21 cellular contexts compared by ENCODE assay signal in genomic region chr6:53230775-53231467, GRCh38.
DNase-seq lines count a peak whose midpoint lies in the region; ATAC-seq and TF ChIP-seq lines count a peak whose summit lies in the region.
"Had no signal": no experiment of that assay in that cellular context is flagged by ENCODE, and none has a peak within 500 bp of the region (broad histone marks: within the 10 kb centered on the region; RNA-seq: fewer than 3 reads in every experiment).

No MANE protein-coding gene starts in this region.

- peak overlapping the region in 1 of 2 donors; percentile 80 for H3K27ac Mint-ChIP-seq in natural killer cell treated with Interleukin-12 subunit alpha and Interleukin-12 subunit beta and Interleukin-15 and Interleukin-18, amount 100 ng/mL, for 72 hours
- H3K27ac Mint-ChIP-seq in natural killer cell (no peak overlapping the region), memory B cell (peak overlapping the region; percentile 90)
- no peak overlapping the region for H3K27ac Mint-ChIP-seq in CD8-positive, alpha-beta memory T cell

- POLR2A ChIA-PET in CD8-positive, alpha-beta memory T cell (lab: Charles Lee), result interaction anchor here (0.6 kb wide), 1 partner anchor 399 kb away, joined by 3 read pairs; no protein-coding TSS in a partner anchor

- CTCF ChIA-PET in CD8-positive, alpha-beta memory T cell (lab: Charles Lee), result interaction anchor here (1.2 kb wide), 1 partner anchor 43 kb away, joined by 3 read pairs; no protein-coding TSS in a partner anchor

- H3K27me3 ChIP-seq in SJCRH30, result no peaks in the 10 kb centered on the region
- no peaks in the 10 kb centered on the region for H3K27me3 ChIP-seq in CD8-positive, alpha-beta memory T cell (ENCODE audit: insufficient read depth, low read length, poor library complexity, severe bottlenecking)
- no peaks in the 10 kb centered on the region for H3K27me3 ChIP-seq in effector memory CD4-positive, alpha-beta T cell (replicated peaks; ENCODE audit: control insufficient read depth, insufficient read depth, low read length, poor library complexity, severe bottlenecking)
- H3K27me3 ChIP-seq: gastroesophageal sphincter, stomach had no signal

- intact Hi-C loops in natural killer cell (cut with micrococcal nuclease), result no loop called here

- peaks cover 4% of the 10 kb centered on the region for H3K36me3 Mint-ChIP-seq in natural killer cell treated with Interleukin-12 subunit alpha and Interleukin-12 subunit beta and Interleukin-15 and Interleukin-18, amount 100 ng/mL, for 72 hours
- H3K36me3 Mint-ChIP-seq in natural killer cell, result no peaks in the 10 kb centered on the region
- H3K36me3 Mint-ChIP-seq in memory B cell, result peaks cover 4% of the 10 kb centered on the region
- no peaks in the 10 kb centered on the region for H3K36me3 Mint-ChIP-seq in CD8-positive, alpha-beta memory T cell
- H3K36me3 Mint-ChIP-seq: activated naive CD8-positive, alpha-beta T cell had no signal

- peaks cover 0 to 25% of the 10 kb centered on the region in 2 donors for H3K4me1 Mint-ChIP-seq in natural killer cell treated with Interleukin-12 subunit alpha and Interleukin-12 subunit beta and Interleukin-15 and Interleukin-18, amount 100 ng/mL, for 72 hours (ENCODE audit: low read depth in 2 of 2)
- no peaks in the 10 kb centered on the region for H3K4me1 Mint-ChIP-seq in natural killer cell
- peaks cover 40% of the 10 kb centered on the region for H3K4me1 Mint-ChIP-seq in memory B cell
- H3K4me1 Mint-ChIP-seq in CD8-positive, alpha-beta memory T cell, result peaks cover 13 to 28% (median 26%) of the 10 kb centered on the region in 3 donors

- H3K36me3 ChIP-seq in SJCRH30, result no peaks in the 10 kb centered on the region
- H3K36me3 ChIP-seq in CD8-positive, alpha-beta memory T cell (ENCODE audit: insufficient read depth, low read length), result no peaks in the 10 kb centered on the region
- H3K36me3 ChIP-seq in effector memory CD4-positive, alpha-beta T cell (ENCODE audit: control insufficient read depth, insufficient read depth, low read length), result no peaks in the 10 kb centered on the region
- H3K36me3 ChIP-seq: gastroesophageal sphincter, lower lobe of right lung, stomach had no signal

- TF ChIP-seq CTCF in natural killer cell (IDR thresholded peaks at IDR 0.05), result no peak

- no peak for DNase-seq in natural killer cell treated with Interleukin-12 subunit alpha and Interleukin-12 subunit beta and Interleukin-15 and Interleukin-18, amount 100 ng/mL, for 72 hours (ENCODE audit: low spot score)
- no peak for DNase-seq in natural killer cell
- peak; percentile 58 to 76 for DNase-seq in SJCRH30
- DNase-seq in memory B cell (ENCODE audit: low spot score in 2 of 2), result no peak
- DNase-seq in CD8-positive, alpha-beta memory T cell, result no peak
- DNase-seq in effector memory CD4-positive, alpha-beta T cell, result no peak
- DNase-seq in hypothalamus (lab: John Stamatoyannopoulos, UW), result no peak
- DNase-seq: activated CD4-positive, alpha-beta T cell treated with anti-CD3 and anti-CD28 coated beads for 48 hours; aorta; DMS153; lower lobe of right lung; NCI-H1436 treated with DMSO at 0.1 percent for 48 hours; NCI-H345; NCI-H748 treated with DMSO at 0.1 percent for 48 hours; stomach; SW 1271; T1000 had no signal

- peak overlapping the region; percentile 59 for H3K4me3 Mint-ChIP-seq in natural killer cell treated with Interleukin-12 subunit alpha and Interleukin-12 subunit beta and Interleukin-15 and Interleukin-18, amount 100 ng/mL, for 72 hours
- H3K4me3 Mint-ChIP-seq in natural killer cell (no peak overlapping the region), memory B cell (peak overlapping the region; percentile 65)
- no peak overlapping the region for H3K4me3 Mint-ChIP-seq in CD8-positive, alpha-beta memory T cell
- H3K4me3 Mint-ChIP-seq: activated naive CD8-positive, alpha-beta T cell had no signal

- H3K27ac ChIP-seq in SJCRH30, result peak overlapping the region; percentile 43
- no peak overlapping the region for H3K27ac ChIP-seq in CD8-positive, alpha-beta memory T cell (ENCODE audit: low read depth, low read length)
- no peak overlapping the region for H3K27ac ChIP-seq in effector memory CD4-positive, alpha-beta T cell (ENCODE audit: insufficient read depth, low read length, poor library complexity, severe bottlenecking)
- H3K27ac ChIP-seq: gastroesophageal sphincter, lower lobe of right lung, stomach, VCaP had no signal

- H3K9me3 Mint-ChIP-seq in natural killer cell treated with Interleukin-12 subunit alpha and Interleukin-12 subunit beta and Interleukin-15 and Interleukin-18, amount 100 ng/mL, for 72 hours, result no peaks in the 10 kb centered on the region
- no peaks in the 10 kb centered on the region for H3K9me3 Mint-ChIP-seq in natural killer cell
- H3K9me3 Mint-ChIP-seq in memory B cell, result no peaks in the 10 kb centered on the region
- no peaks in the 10 kb centered on the region for H3K9me3 Mint-ChIP-seq in CD8-positive, alpha-beta memory T cell

- no peaks in the 10 kb centered on the region for H3K9me3 ChIP-seq in SJCRH30 (replicated peaks)
- no peaks in the 10 kb centered on the region for H3K9me3 ChIP-seq in CD8-positive, alpha-beta memory T cell (ENCODE audit: low read length)
- H3K9me3 ChIP-seq in effector memory CD4-positive, alpha-beta T cell (ENCODE audit: control insufficient read depth, low read length), result no peaks in the 10 kb centered on the region
- H3K9me3 ChIP-seq: gastroesophageal sphincter, lower lobe of right lung, stomach had no signal

- H3K4me3 ChIP-seq in SJCRH30, result no peak overlapping the region
- H3K4me3 ChIP-seq in CD8-positive, alpha-beta memory T cell (ENCODE audit: low read length), result no peak overlapping the region
- no peak overlapping the region for H3K4me3 ChIP-seq in effector memory CD4-positive, alpha-beta T cell (ENCODE audit: insufficient read depth, low read depth, low read length, poor library complexity, severe bottlenecking)
- H3K4me3 ChIP-seq: gastroesophageal sphincter, lower lobe of right lung, stomach had no signal

- no peaks in the 10 kb centered on the region for H3K4me1 ChIP-seq in SJCRH30
- no peaks in the 10 kb centered on the region for H3K4me1 ChIP-seq in CD8-positive, alpha-beta memory T cell (ENCODE audit: insufficient read depth, low read length)
- H3K4me1 ChIP-seq in effector memory CD4-positive, alpha-beta T cell (ENCODE audit: control insufficient read depth, insufficient read depth, low read length, poor library complexity, severe bottlenecking), result no peaks in the 10 kb centered on the region
- H3K4me1 ChIP-seq: gastroesophageal sphincter, lower lobe of right lung, stomach had no signal

- H3K27me3 Mint-ChIP-seq in natural killer cell treated with Interleukin-12 subunit alpha and Interleukin-12 subunit beta and Interleukin-15 and Interleukin-18, amount 100 ng/mL, for 72 hours, result no peaks in the 10 kb centered on the region
- no peaks in the 10 kb centered on the region for H3K27me3 Mint-ChIP-seq in natural killer cell (ENCODE audit: low read depth in 2 of 2)
- H3K27me3 Mint-ChIP-seq in memory B cell, result no peaks in the 10 kb centered on the region
- peaks cover 0 to 2% of the 10 kb centered on the region in 2 donors for H3K27me3 Mint-ChIP-seq in CD8-positive, alpha-beta memory T cell
- H3K27me3 Mint-ChIP-seq: activated naive CD8-positive, alpha-beta T cell had no signal

- ATAC-seq in natural killer cell treated with Interleukin-12 subunit alpha and Interleukin-12 subunit beta and Interleukin-15 and Interleukin-18, amount 100 ng/mL, for 72 hours, result no peak
- ATAC-seq in natural killer cell (no peak), memory B cell (ENCODE audit: low read depth) (no peak)
- ATAC-seq: gastroesophageal sphincter, HCT116, lower lobe of right lung had no signal

Comparison
In these comparisons a context has a peak if more than half of its experiments do, and no peak if none do; other contexts are left out.
1. H3K4me3 Mint-ChIP-seq: peak in natural killer cell treated with Interleukin-12 subunit alpha and Interleukin-12 subunit beta and Interleukin-15 and Interleukin-18, amount 100 ng/mL, for 72 hours (single experiment) and memory B cell (single experiment); none in natural killer cell (single experiment) and CD8-positive, alpha-beta memory T cell (0 of 7).
2. DNase-seq: peak in SJCRH30 (2 of 2); none in natural killer cell treated with Interleukin-12 subunit alpha and Interleukin-12 subunit beta and Interleukin-15 and Interleukin-18, amount 100 ng/mL, for 72 hours (single experiment), natural killer cell (single experiment), memory B cell (0 of 2), CD8-positive, alpha-beta memory T cell (0 of 5), effector memory CD4-positive, alpha-beta T cell (0 of 3) and hypothalamus (0 of 51).